In genomic region chr10:89580243-89580642, GRCh38 we compare ENCODE assay signal across 24 cellular contexts. TPM values are rescaled to one million over a fixed set of nuclear protein-coding genes. Genes with fewer than 3 reads are reported as not detected.
DNase-seq lines count a peak whose midpoint lies in the region; ATAC-seq lines count a peak whose summit lies in the region.
"Had no signal": no experiment of that assay in that cellular context is flagged by ENCODE, and none has a peak within 500 bp of the region (broad histone marks: within the 10 kb centered on the region; RNA-seq: fewer than 3 reads in every experiment).

No MANE protein-coding gene starts in this region.

- H3K27ac Mint-ChIP-seq in activated naive CD4-positive, alpha-beta T cell treated with anti-CD3 and anti-CD28 coated beads, Interleukin-2, amount 50 U/mL, for 72 hours: no peak overlapping the region
- H3K27ac Mint-ChIP-seq: CD4-positive, alpha-beta T cell; GM23338 had no signal

- no peaks in the 10 kb centered on the region for H3K36me3 Mint-ChIP-seq in activated naive CD4-positive, alpha-beta T cell treated with anti-CD3 and anti-CD28 coated beads, Interleukin-2, amount 50 U/mL, for 72 hours

- H3K27ac ChIP-seq in mesenchymal stem cell (ENCODE audit: low read length, poor library complexity, severe bottlenecking): no peak overlapping the region
- H3K27ac ChIP-seq: A549, SJCRH30 had no signal

- H2BK120ac ChIP-seq in mesenchymal stem cell (ENCODE audit: low read depth, low read length): no peak overlapping the region

- no peak overlapping the region for H2BK15ac ChIP-seq in mesenchymal stem cell (ENCODE audit: low read depth, poor library complexity, severe bottlenecking)

- peaks cover 5% of the 10 kb centered on the region for H3K9me3 ChIP-seq in mesenchymal stem cell (ENCODE audit: control insufficient read depth, low read length)
- H3K9me3 ChIP-seq: A549, SJCRH30 had no signal

- H3K18ac ChIP-seq in mesenchymal stem cell (ENCODE audit: low read depth in 1 of 2, low read length in 2 of 2): no peak overlapping the region

- no peaks in the 10 kb centered on the region for H3K9me3 Mint-ChIP-seq in activated naive CD4-positive, alpha-beta T cell treated with anti-CD3 and anti-CD28 coated beads, Interleukin-2, amount 50 U/mL, for 72 hours
- H3K9me3 Mint-ChIP-seq: CD4-positive, alpha-beta T cell; GM23338 had no signal

- H2BK5ac ChIP-seq in mesenchymal stem cell (ENCODE audit: low read depth, low read length, poor library complexity, severe bottlenecking): no peak overlapping the region

- H2AFZ ChIP-seq in mesenchymal stem cell (ENCODE audit: low read depth, low read length): no peak overlapping the region
- H2AFZ ChIP-seq: GM23338 had no signal

- H3K4me3 ChIP-seq in mesenchymal stem cell (ENCODE audit: insufficient read depth in 1 of 2, low read depth in 1 of 2, low read length in 2 of 2): no peak overlapping the region
- H3K4me3 ChIP-seq: A549, GM23338, MG63, SJCRH30 had no signal

- no peak overlapping the region for H2AK5ac ChIP-seq in mesenchymal stem cell (ENCODE audit: low read length, severe bottlenecking)

- no peaks in the 10 kb centered on the region for H3K36me3 ChIP-seq in mesenchymal stem cell (ENCODE audit: control insufficient read depth in 1 of 2, insufficient read depth in 2 of 2, low read depth in 1 of 2, low read length in 2 of 2)
- H3K36me3 ChIP-seq: MG63, SJCRH30 had no signal

- no peak overlapping the region for H4K8ac ChIP-seq in mesenchymal stem cell (ENCODE audit: low read length)

- no peak for ATAC-seq in HG03039 (IDR thresholded peaks at IDR 0.05; ENCODE audit: unreplicated experiment)
- no peak for ATAC-seq in activated naive CD4-positive, alpha-beta T cell treated with anti-CD3 and anti-CD28 coated beads, Interleukin-2, amount 50 U/mL, for 72 hours
- ATAC-seq: A549, GM23338 had no signal

- H3K23ac ChIP-seq in mesenchymal stem cell (ENCODE audit: low read length in 2 of 2): no peak overlapping the region

- H4K91ac ChIP-seq in mesenchymal stem cell (ENCODE audit: low read length): no peak overlapping the region

- H3K4me1 ChIP-seq in mesenchymal stem cell (ENCODE audit: control insufficient read depth, insufficient read depth, low read depth, low read length): no peaks in the 10 kb centered on the region

- peak; percentile 4 for DNase-seq in CD1c-positive myeloid dendritic cell (ENCODE audit: extremely low spot score)
- peak; percentile 13 for DNase-seq in KBM-7
- peak; percentile 32 for DNase-seq in fibroblast of peridontal ligament (ENCODE audit: extremely low read depth)
- DNase-seq in mesenchymal stem cell: peak; percentile 32
- DNase-seq in activated gamma-delta T cell treated with Interleukin-2 at 50 U/mL for 16 hours: no peak
- no peak for DNase-seq in NCI-H1417 treated with DMSO at 0.1 percent for 48 hours (lab: John Stamatoyannopoulos, UW)
- DNase-seq in activated naive CD4-positive, alpha-beta T cell treated with anti-CD3 and anti-CD28 coated beads, Interleukin-2, amount 50 U/mL, for 72 hours (ENCODE audit: low spot score in 2 of 2): no peak
- DNase-seq: CD4-positive, alpha-beta T cell; COR-L47; DMS79; HCEC 1CT; Kasumi-1; MG63; NCI-H1105 treated with DMSO at 0.1 percent for 48 hours; NCI-H1694; NCI-H2081; NCI-H2171 treated with DMSO at 0.1 percent for 48 hours; NCI-H524 treated with DMSO at 0.1 percent for 48 hours; NCI-H82; OCI-M1; SJCRH30 had no signal

- no peaks in the 10 kb centered on the region for H3K27me3 ChIP-seq in mesenchymal stem cell (ENCODE audit: control insufficient read depth in 1 of 2, insufficient read depth in 1 of 2, low read length in 2 of 2)
- H3K27me3 ChIP-seq: MG63, SJCRH30 had no signal

- in situ Hi-C loops in KBM-7 (cut with MboI; ENCODE audit: low pct_unique_long_range_greater_than_20kb, low sequenced_read_pairs): no loop called here

- H3K4me2 ChIP-seq in mesenchymal stem cell (ENCODE audit: low read length, poor library complexity, severe bottlenecking): no peak overlapping the region
- H3K4me2 ChIP-seq: A549, GM23338 had no signal

- no peak overlapping the region for H3K4ac ChIP-seq in mesenchymal stem cell (ENCODE audit: low read depth in 1 of 2, low read length in 2 of 2)

- 96% methylated on average over 4 of the region's 4 CpGs for WGBS in mesenchymal stem cell

- H2BK12ac ChIP-seq in mesenchymal stem cell (ENCODE audit: low read length in 2 of 2): no peak overlapping the region

- H3K9ac ChIP-seq in mesenchymal stem cell (ENCODE audit: low read length): no peak overlapping the region

- H3K14ac ChIP-seq in mesenchymal stem cell (ENCODE audit: low read length in 2 of 2): no peak overlapping the region

- no peaks in the 10 kb centered on the region for H3K79me1 ChIP-seq in mesenchymal stem cell (replicated peaks; ENCODE audit: low read length, poor library complexity, severe bottlenecking)

RNA-seq across cellular contexts. Expression of gene SLC16A12, which starts 44.8 kb away (rescaled TPM):
- 0.68 TPM for polyA plus RNA-seq in mesenchymal stem cell (2013, experiment 1 of 2)
- 0.59 TPM for polyA plus RNA-seq in mesenchymal stem cell (2013, experiment 2 of 2)
- total RNA-seq in activated naive CD4-positive, alpha-beta T cell treated with anti-CD3 and anti-CD28 coated beads, Interleukin-2, amount 50 U/mL, for 72 hours: not detected
- total RNA-seq: CD4-positive, alpha-beta T cell had no signal

Comparison
In these comparisons a context has a peak if more than half of its experiments do, and no peak if none do; other contexts are left out.
1. DNase-seq: peak in CD1c-positive myeloid dendritic cell (single experiment), KBM-7 (single experiment), fibroblast of peridontal ligament (single experiment) and mesenchymal stem cell (single experiment); none in activated gamma-delta T cell treated with Interleukin-2 at 50 U/mL for 16 hours (single experiment), NCI-H1417 treated with DMSO at 0.1 percent for 48 hours (single experiment) and activated naive CD4-positive, alpha-beta T cell treated with anti-CD3 and anti-CD28 coated beads, Interleukin-2, amount 50 U/mL, for 72 hours (0 of 2).